19 cellular contexts compared by ENCODE assay signal in genomic region chr2:48319863-48320262, GRCh38. TPM values are rescaled to one million over a fixed set of nuclear protein-coding genes. Genes with fewer than 3 reads are reported as not detected.
A peak's percentile ranks its signal among the peaks of the same experiment; 100 is the strongest.
DNase-seq lines count a peak whose midpoint lies in the region; ATAC-seq and TF ChIP-seq lines count a peak whose summit lies in the region.
"Had no signal": no experiment of that assay in that cellular context is flagged by ENCODE, and none has a peak within 500 bp of the region (broad histone marks: within the 10 kb centered on the region; RNA-seq: fewer than 3 reads in every experiment).

No MANE protein-coding gene starts in this region.

- H3K36me3 Mint-ChIP-seq in CD14-positive monocyte (peaks cover 9 to 18% of the 10 kb centered on the region in 2 donors), IgD-negative memory B cell (peaks cover 5% of the 10 kb centered on the region)
- H3K36me3 Mint-ChIP-seq in effector memory CD8-positive, alpha-beta T cell (ENCODE audit: insufficient read depth) = peaks cover 20% of the 10 kb centered on the region
- H3K36me3 Mint-ChIP-seq: mesothelial cell of epicardium had no signal

- TF ChIP-seq CTCF in CD14-positive monocyte (IDR thresholded peaks at IDR 0.05) = no peak

- H3K9me3 Mint-ChIP-seq in CD14-positive monocyte = peaks cover 0 to 6% (median 1%) of the 10 kb centered on the region in 7 donors
- peaks cover 0 to 4% (median 0%) of the 10 kb centered on the region in 3 donors for H3K9me3 Mint-ChIP-seq in IgD-negative memory B cell
- no peaks in the 10 kb centered on the region for H3K9me3 Mint-ChIP-seq in effector memory CD8-positive, alpha-beta T cell
- H3K9me3 Mint-ChIP-seq: HFFc6 had no signal

- H3K27me3 Mint-ChIP-seq in CD14-positive monocyte (ENCODE audit: low read depth in 3 of 3) = no peaks in the 10 kb centered on the region
- H3K27me3 Mint-ChIP-seq in IgD-negative memory B cell = no peaks in the 10 kb centered on the region
- H3K27me3 Mint-ChIP-seq in effector memory CD8-positive, alpha-beta T cell = no peaks in the 10 kb centered on the region
- H3K27me3 Mint-ChIP-seq: activated naive CD8-positive, alpha-beta T cell had no signal

- no peak for ATAC-seq in effector memory CD8-positive, alpha-beta T cell (replicated peaks)
- ATAC-seq in GM19351 (IDR thresholded peaks at IDR 0.05; ENCODE audit: unreplicated experiment) = no peak

- peaks cover 52% of the 10 kb centered on the region for H3K4me1 Mint-ChIP-seq in CD14-positive monocyte
- peaks cover 44 to 51% (median 49%) of the 10 kb centered on the region in 3 donors for H3K4me1 Mint-ChIP-seq in IgD-negative memory B cell
- H3K4me1 Mint-ChIP-seq in effector memory CD8-positive, alpha-beta T cell (ENCODE audit: low read depth in 2 of 2) = peaks cover 43 to 57% of the 10 kb centered on the region in 2 donors

- DNase-seq in CD14-positive monocyte (ENCODE audit: low spot score) = no peak
- DNase-seq in SIG-M5 (lab: John Stamatoyannopoulos, UW) = peak; percentile 82
- DNase-seq in effector memory CD8-positive, alpha-beta T cell = no peak
- no peak for DNase-seq in NCI-H1417 (lab: John Stamatoyannopoulos, UW)
- DNase-seq in NK-92 (lab: John Stamatoyannopoulos, UW; ENCODE audit: unreplicated experiment) = no peak
- DNase-seq in activated CD8-positive, alpha-beta memory T cell treated with anti-CD3 and anti-CD28 coated beads for 24 hours = no peak
- DNase-seq: DMS 273 treated with DMSO at 0.1 percent for 48 hours; effector CD4-positive, alpha-beta T cell; HFFc6; kidney glomerular epithelial cell; NCI-H1105; NCI-H774; nucleus accumbens; stimulated activated CD4-positive, alpha-beta T cell treated with anti-CD3 and anti-CD28 coated beads, Interleukin-4, amount 100 ng/mL, for 1 hour; tibial artery had no signal

- H3K27ac Mint-ChIP-seq in CD14-positive monocyte (peak overlapping the region; percentile 82 to 96 (median 93)), IgD-negative memory B cell (peak overlapping the region; percentile 87 to 96 (median 90))
- peak overlapping the region; percentile 60 to 71 for H3K27ac Mint-ChIP-seq in effector memory CD8-positive, alpha-beta T cell
- H3K27ac Mint-ChIP-seq: mesothelial cell of epicardium had no signal

- H3K4me3 Mint-ChIP-seq in CD14-positive monocyte = peak overlapping the region in 1 of 2 donors; percentile 47
- peak overlapping the region; percentile 48 to 81 (median 66) for H3K4me3 Mint-ChIP-seq in IgD-negative memory B cell
- peak overlapping the region in 1 of 2 donors; percentile 41 for H3K4me3 Mint-ChIP-seq in effector memory CD8-positive, alpha-beta T cell
- H3K4me3 Mint-ChIP-seq: HFFc6, mesothelial cell of epicardium had no signal

- intact Hi-C loops in CD14-positive monocyte (cut with micrococcal nuclease) = no loop called here

RNA-seq across cellular contexts. Expression of gene FOXN2, which starts 5.4 kb away (rescaled TPM):
- polyA plus RNA-seq in CD14-positive monocyte (10 to 100 TPM; 48.6 to 57.7 TPM), IgD-negative memory B cell (42.4 TPM)
